In genomic region chr1:46719689-46720088, GRCh38 we compare ENCODE assay signal across 1 cellular context.
TF ChIP-seq lines count a peak whose summit lies in the region.

No MANE protein-coding gene starts in this region.

TF ChIP-seq in GM23338, 12 proteins besides CTCF, POLR2A, EP300 and RAD21 (continued from another document):
- no peak for TF ChIP-seq ETS1 (IDR thresholded peaks at IDR 0.05)
- no peak for TF ChIP-seq ZNF331 (CRISPR knock-in tag; IDR thresholded peaks at IDR 0.05; ENCODE audit: low read depth)
- TF ChIP-seq STAT1 (IDR thresholded peaks at IDR 0.05; ENCODE audit: unreplicated experiment), result no peak
- no peak for TF ChIP-seq REST (IDR thresholded peaks at IDR 0.05; ENCODE audit: unreplicated experiment)
